ENCODE assay signal across 21 cellular contexts in the genomic region with DNA sequence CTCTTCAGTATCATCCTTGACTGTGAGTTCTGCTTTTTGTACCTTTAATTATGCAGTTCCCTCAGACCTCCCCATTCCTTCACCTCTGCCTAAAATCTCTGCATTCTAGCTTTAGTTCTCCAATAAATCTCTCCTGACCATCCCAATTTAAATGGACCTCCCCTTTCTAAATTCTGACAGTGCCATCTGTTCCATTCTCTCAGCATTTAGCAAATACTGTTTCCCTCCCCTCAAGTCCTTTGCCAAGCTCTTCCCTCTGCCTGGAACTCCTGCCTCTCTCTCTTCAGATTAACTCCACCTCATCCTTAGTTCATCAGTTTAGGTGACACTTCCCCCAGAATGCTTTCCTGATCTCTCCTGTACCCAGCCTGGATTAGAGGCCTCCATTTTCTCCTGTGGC. TPM values are rescaled to one million over a fixed set of nuclear protein-coding genes. Genes with fewer than 3 reads are reported as not detected.
DNase-seq lines count a peak whose midpoint lies in the region; ATAC-seq and TF ChIP-seq lines count a peak whose summit lies in the region.
"Had no signal": no experiment of that assay in that cellular context is flagged by ENCODE, and none has a peak within 500 bp of the region (broad histone marks: within the 10 kb centered on the region; RNA-seq: fewer than 3 reads in every experiment).

No MANE protein-coding gene starts in this region.

- H3K36me3 Mint-ChIP-seq in activated naive CD4-positive, alpha-beta T cell treated with anti-CD3 and anti-CD28 coated beads, Interleukin-2, amount 50 U/mL, for 24 hours: no peaks in the 10 kb centered on the region
- H3K36me3 Mint-ChIP-seq in activated naive CD4-positive, alpha-beta T cell treated with anti-CD3 and anti-CD28 coated beads, Interleukin-2, amount 50 U/mL, for 72 hours: no peaks in the 10 kb centered on the region
- H3K36me3 Mint-ChIP-seq in T-helper 17 cell (ENCODE audit: low read depth): no peaks in the 10 kb centered on the region
- H3K36me3 Mint-ChIP-seq: CD4-positive, CD25-positive, alpha-beta regulatory T cell had no signal

- peaks cover 3% of the 10 kb centered on the region for H3K4me1 Mint-ChIP-seq in activated naive CD4-positive, alpha-beta T cell treated with anti-CD3 and anti-CD28 coated beads, Interleukin-2, amount 50 U/mL, for 24 hours
- peaks cover 13% of the 10 kb centered on the region for H3K4me1 Mint-ChIP-seq in T-helper 17 cell

- ATAC-seq in activated naive CD4-positive, alpha-beta T cell treated with anti-CD3 and anti-CD28 coated beads, Interleukin-2, amount 50 U/mL, for 72 hours: no peak
- no peak for ATAC-seq in T-helper 17 cell
- ATAC-seq in GM18505 (IDR thresholded peaks at IDR 0.05; ENCODE audit: unreplicated experiment): no peak
- ATAC-seq in GM19397 (IDR thresholded peaks at IDR 0.05; ENCODE audit: unreplicated experiment): no peak
- ATAC-seq: HepG2 had no signal

- H3K27me3 Mint-ChIP-seq in activated naive CD4-positive, alpha-beta T cell treated with anti-CD3 and anti-CD28 coated beads, Interleukin-2, amount 50 U/mL, for 24 hours: no peaks in the 10 kb centered on the region
- H3K27me3 Mint-ChIP-seq in T-helper 17 cell: no peaks in the 10 kb centered on the region
- H3K27me3 Mint-ChIP-seq: CD4-positive, CD25-positive, alpha-beta regulatory T cell had no signal

- no peak for DNase-seq in activated naive CD4-positive, alpha-beta T cell treated with anti-CD3 and anti-CD28 coated beads, Interleukin-2, amount 50 U/mL, for 72 hours (ENCODE audit: low spot score in 2 of 2)
- DNase-seq in NCI-H2029 (lab: John Stamatoyannopoulos, UW) (peak; percentile 66), T-helper 17 cell (no peak), Kasumi-1 (lab: John Stamatoyannopoulos, UW) (no peak)
- DNase-seq: CD4-positive, CD25-positive, alpha-beta regulatory T cell; COR-L47; GDM1; H7; KBM-7; NCI-H1092; NCI-H1436; NCI-H2081; NCI-H526 treated with DMSO at 0.1 percent for 48 hours; PC-9; RPMI8226; SHP77; T-helper 2 cell had no signal

- H3K9me3 Mint-ChIP-seq in activated naive CD4-positive, alpha-beta T cell treated with anti-CD3 and anti-CD28 coated beads, Interleukin-2, amount 50 U/mL, for 24 hours: no peaks in the 10 kb centered on the region
- no peaks in the 10 kb centered on the region for H3K9me3 Mint-ChIP-seq in activated naive CD4-positive, alpha-beta T cell treated with anti-CD3 and anti-CD28 coated beads, Interleukin-2, amount 50 U/mL, for 72 hours
- H3K9me3 Mint-ChIP-seq: CD4-positive, CD25-positive, alpha-beta regulatory T cell had no signal

- no peak for TF ChIP-seq POLR2A in GM18505 (IDR thresholded peaks at IDR 0.05; ENCODE audit: borderline replicate concordance, extremely low read depth, insufficient read depth, insufficient read length)

- peak overlapping the region; percentile 3 for H3K27ac Mint-ChIP-seq in activated naive CD4-positive, alpha-beta T cell treated with anti-CD3 and anti-CD28 coated beads, Interleukin-2, amount 50 U/mL, for 24 hours
- no peak overlapping the region for H3K27ac Mint-ChIP-seq in activated naive CD4-positive, alpha-beta T cell treated with anti-CD3 and anti-CD28 coated beads, Interleukin-2, amount 50 U/mL, for 72 hours
- H3K27ac Mint-ChIP-seq in T-helper 17 cell: peak overlapping the region; percentile 5
- H3K27ac Mint-ChIP-seq: CD4-positive, CD25-positive, alpha-beta regulatory T cell had no signal

- no peak overlapping the region for H3K4me3 Mint-ChIP-seq in activated naive CD4-positive, alpha-beta T cell treated with anti-CD3 and anti-CD28 coated beads, Interleukin-2, amount 50 U/mL, for 24 hours
- no peak overlapping the region for H3K4me3 Mint-ChIP-seq in T-helper 17 cell
- H3K4me3 Mint-ChIP-seq: CD4-positive, CD25-positive, alpha-beta regulatory T cell had no signal

- H3K9me3 ChIP-seq in T-helper 17 cell (ENCODE audit: control insufficient read depth, low read length, poor library complexity, severe bottlenecking): no peaks in the 10 kb centered on the region

RNA-seq across cellular contexts. Expression of a gene that starts 54.0 kb away (rescaled TPM):
- 10 to 100 TPM; 31.7 to 54.8 TPM for total RNA-seq in activated naive CD4-positive, alpha-beta T cell treated with anti-CD3 and anti-CD28 coated beads, Interleukin-2, amount 50 U/mL, for 72 hours
- 1,000 to 10,000 TPM; 1,878 to 2,007 TPM for total RNA-seq in T-helper 17 cell

Comparison
In these comparisons a context has a peak if more than half of its experiments do, and no peak if none do; other contexts are left out.
1. H3K27ac Mint-ChIP-seq: peak in activated naive CD4-positive, alpha-beta T cell treated with anti-CD3 and anti-CD28 coated beads, Interleukin-2, amount 50 U/mL, for 24 hours (single experiment) and T-helper 17 cell (single experiment); none in activated naive CD4-positive, alpha-beta T cell treated with anti-CD3 and anti-CD28 coated beads, Interleukin-2, amount 50 U/mL, for 72 hours (0 of 2).
2. RNA of a gene that starts 54.0 kb away (total RNA-seq): 1,878 to 2,007 TPM in T-helper 17 cell; 31.7 to 54.8 TPM in activated naive CD4-positive, alpha-beta T cell treated with anti-CD3 and anti-CD28 coated beads, Interleukin-2, amount 50 U/mL, for 72 hours; every median in the first group is over 10 times any median in the second.